8 cellular contexts compared by ENCODE assay signal in genomic region chr10:62373995-62374861, GRCh38. TPM values are rescaled to one million over a fixed set of nuclear protein-coding genes. Genes with fewer than 3 reads are reported as not detected.
DNase-seq lines count a peak whose midpoint lies in the region; ATAC-seq and TF ChIP-seq lines count a peak whose summit lies in the region.

Gene ZNF365, plus strand, starts transcription at chr10:62374369. Its CDS starts 1,825 bp downstream, at chr10:62376194.

- H3K9me3 Mint-ChIP-seq in natural killer cell treated with Interleukin-12 subunit alpha and Interleukin-12 subunit beta and Interleukin-15 and Interleukin-18, amount 100 ng/mL, for 72 hours, result no peaks in the 10 kb centered on the region

- H3K4me1 Mint-ChIP-seq in natural killer cell treated with Interleukin-12 subunit alpha and Interleukin-12 subunit beta and Interleukin-15 and Interleukin-18, amount 100 ng/mL, for 72 hours (ENCODE audit: low read depth in 2 of 2), result peaks cover 11 to 16% of the 10 kb centered on the region in 2 donors

- peaks cover 0 to 3% of the 10 kb centered on the region in 2 donors for H3K27me3 Mint-ChIP-seq in natural killer cell treated with Interleukin-12 subunit alpha and Interleukin-12 subunit beta and Interleukin-15 and Interleukin-18, amount 100 ng/mL, for 72 hours

- H3K9me3 ChIP-seq in thoracic aorta, result no peaks in the 10 kb centered on the region

- peak within 1 kb of the TSS; percentile 48 to 71 for H3K27ac ChIP-seq in thoracic aorta

- no peaks in the 10 kb centered on the region for H3K36me3 Mint-ChIP-seq in natural killer cell treated with Interleukin-12 subunit alpha and Interleukin-12 subunit beta and Interleukin-15 and Interleukin-18, amount 100 ng/mL, for 72 hours

- peak; percentile 90 for ATAC-seq in natural killer cell treated with Interleukin-12 subunit alpha and Interleukin-12 subunit beta and Interleukin-15 and Interleukin-18, amount 100 ng/mL, for 72 hours
- peak; percentile 26 for ATAC-seq in thoracic aorta (ENCODE audit: insufficient number of reproducible peaks, low FRiP score, low read depth)

- no peaks in the 10 kb centered on the region for H3K27me3 ChIP-seq in thoracic aorta (replicated peaks; ENCODE audit: insufficient read depth)

- peak; percentile 73 for DNase-seq in ELR (ENCODE audit: low read depth)
- DNase-seq in NCI-H1930 (lab: John Stamatoyannopoulos, UW), result peak; percentile 1 to 3
- peak; percentile 27 for DNase-seq in activated T-helper 1 cell treated with Interleukin-2 at 50 U/mL for 16 hours (ENCODE audit: low read depth)
- peak; percentile 49 for DNase-seq in fibroblast of mammary gland (ENCODE audit: low read depth)
- peak; percentile 70 for DNase-seq in natural killer cell treated with Interleukin-12 subunit alpha and Interleukin-12 subunit beta and Interleukin-15 and Interleukin-18, amount 100 ng/mL, for 72 hours (ENCODE audit: low spot score)
- DNase-seq in thoracic aorta (ENCODE audit: low spot score), result no peak
- no peak for DNase-seq in cortex of kidney (lab: John Stamatoyannopoulos, UW)
- DNase-seq in ureter (ENCODE audit: low spot score), result no peak

- H3K4me3 Mint-ChIP-seq in natural killer cell treated with Interleukin-12 subunit alpha and Interleukin-12 subunit beta and Interleukin-15 and Interleukin-18, amount 100 ng/mL, for 72 hours, result peak within 1 kb of the TSS; percentile 88

- H3K36me3 ChIP-seq in thoracic aorta, result no peaks in the 10 kb centered on the region

- no peak for TF ChIP-seq CTCF in fibroblast of mammary gland (conservative IDR thresholded peaks at IDR 0.05; ENCODE audit: control insufficient read depth, insufficient read depth, low read depth, low read length)
- TF ChIP-seq CTCF in thoracic aorta (IDR thresholded peaks at IDR 0.05), result no peak

- peak within 1 kb of the TSS; percentile 52 for H3K4me3 ChIP-seq in fibroblast of mammary gland (ENCODE audit: control insufficient read depth, low read depth, low read length)
- peak within 1 kb of the TSS; percentile 85 for H3K4me3 ChIP-seq in thoracic aorta

- peak within 1 kb of the TSS in 1 of 2 donors; percentile 47 for H3K27ac Mint-ChIP-seq in natural killer cell treated with Interleukin-12 subunit alpha and Interleukin-12 subunit beta and Interleukin-15 and Interleukin-18, amount 100 ng/mL, for 72 hours

- H3K4me1 ChIP-seq in thoracic aorta (ENCODE audit: control insufficient read depth in 1 of 2, low read depth in 2 of 2), result peaks cover 4 to 5% of the 10 kb centered on the region in 2 donors

RNA-seq across cellular contexts. Expression of gene ZNF365, which starts in this region (rescaled TPM):
- total RNA-seq in natural killer cell treated with Interleukin-12 subunit alpha and Interleukin-12 subunit beta and Interleukin-15 and Interleukin-18, amount 100 ng/mL, for 72 hours, result 1 to 10 TPM in 1 of 2 donors, under 1 TPM in 1; 0.86 to 1.5 TPM
- total RNA-seq in thoracic aorta (1 to 10 TPM; 2.2 to 6.4 TPM), ureter (0.21 TPM)

Comparison
In these comparisons a context has a peak if more than half of its experiments do, and no peak if none do; other contexts are left out.
1. DNase-seq: peak in ELR (single experiment), NCI-H1930 (2 of 2), activated T-helper 1 cell treated with Interleukin-2 at 50 U/mL for 16 hours (single experiment), fibroblast of mammary gland (single experiment) and natural killer cell treated with Interleukin-12 subunit alpha and Interleukin-12 subunit beta and Interleukin-15 and Interleukin-18, amount 100 ng/mL, for 72 hours (single experiment); none in thoracic aorta (single experiment), cortex of kidney (single experiment) and ureter (single experiment).